ENCODE assay signal across 22 cellular contexts in genomic region chr18:46720521-46720920, GRCh38. TPM values are rescaled to one million over a fixed set of nuclear protein-coding genes. Genes with fewer than 3 reads are reported as not detected.
DNase-seq lines count a peak whose midpoint lies in the region; ATAC-seq, FAIRE-seq and TF ChIP-seq lines count a peak whose summit lies in the region.
"Had no signal": no experiment of that assay in that cellular context is flagged by ENCODE, and none has a peak within 500 bp of the region (broad histone marks: within the 10 kb centered on the region; RNA-seq: fewer than 3 reads in every experiment).

No MANE protein-coding gene starts in this region.

- H3K9me1 ChIP-seq in endothelial cell of umbilical vein (replicated peaks; ENCODE audit: control insufficient read depth, extremely low read depth, insufficient read depth, low read length): no peaks in the 10 kb centered on the region

- dilution Hi-C loops in endothelial cell of umbilical vein (cut with MboI; ENCODE audit: extremely low pct_ligation_motif_present, low sequenced_read_pairs): no loop called here

- H3K9me3 ChIP-seq in A673 (ENCODE audit: low read depth, low read length, poor library complexity, severe bottlenecking): no peaks in the 10 kb centered on the region
- H3K9me3 ChIP-seq in endothelial cell of umbilical vein (replicated peaks; ENCODE audit: control insufficient read depth, insufficient read depth, low read length): no peaks in the 10 kb centered on the region
- H3K9me3 ChIP-seq in parathyroid adenoma (ENCODE audit: control insufficient read depth, low read length): no peaks in the 10 kb centered on the region
- H3K9me3 ChIP-seq in HepG2 (ENCODE audit: low read length): no peaks in the 10 kb centered on the region
- H3K9me3 ChIP-seq: A549, Caco-2 had no signal

- no peak for TF ChIP-seq RAD21 in HepG2 (CRISPR knock-in tag; IDR thresholded peaks at IDR 0.05)

- POLR2A ChIA-PET in A673 (lab: Charles Lee; ENCODE audit: low non-redundant PET) (no interaction called here), endothelial cell of umbilical vein (lab: Charles Lee) (no interaction called here), HepG2 (lab: Yijun Ruan, JAX) (no interaction called here)
- POLR2A ChIA-PET in activated CD8-positive, alpha-beta T cell treated with anti-CD3 and anti-CD28 coated beads, Interleukin-2, amount 10 ng/mL, durations not matched to agents 7 days and 5 days (lab: Charles Lee): no interaction called here

- H3K4me3 Mint-ChIP-seq in osteocyte (ENCODE audit: unreplicated experiment): no peak overlapping the region
- no peak overlapping the region for H3K4me3 Mint-ChIP-seq in activated CD8-positive, alpha-beta T cell treated with anti-CD3 and anti-CD28 coated beads, Interleukin-2, amount 10 ng/mL, durations not matched to agents 7 days and 5 days
- H3K4me3 Mint-ChIP-seq: CD4-positive, alpha-beta T cell had no signal

- BruUV-seq in A673 (replicated peaks; lab: Mats Ljungman, UMichigan) (no TSS peak), endothelial cell of umbilical vein (replicated peaks; lab: Mats Ljungman, UMichigan) (no TSS peak), HepG2 (replicated peaks; lab: Mats Ljungman, UMichigan) (no TSS peak)

- CTCF ChIA-PET in A673 (lab: Charles Lee): interaction anchor here (0.5 kb wide), 1 partner anchor 48 kb away, joined by 5 read pairs; no protein-coding TSS in a partner anchor
- CTCF ChIA-PET in endothelial cell of umbilical vein (lab: Charles Lee): no interaction called here
- CTCF ChIA-PET in HepG2 (lab: Yijun Ruan, JAX; ENCODE audit: low intra/inter-chr PET ratio, low total read pairs): no interaction called here
- CTCF ChIA-PET in activated CD8-positive, alpha-beta T cell treated with anti-CD3 and anti-CD28 coated beads, Interleukin-2, amount 10 ng/mL, durations not matched to agents 7 days and 5 days (lab: Charles Lee): no interaction called here

- no peak for TF ChIP-seq POLR2A in endothelial cell of umbilical vein (IDR thresholded peaks at IDR 0.05; ENCODE audit: low read depth, low read length)
- TF ChIP-seq POLR2A in HepG2 (IDR thresholded peaks at IDR 0.05; ENCODE audit: insufficient read depth in 1 of 2, low read depth in 2 of 2, low read length in 2 of 2): no peak

- H3K9me3 Mint-ChIP-seq in osteocyte (ENCODE audit: unreplicated experiment): no peaks in the 10 kb centered on the region
- no peaks in the 10 kb centered on the region for H3K9me3 Mint-ChIP-seq in activated CD8-positive, alpha-beta T cell treated with anti-CD3 and anti-CD28 coated beads, Interleukin-2, amount 10 ng/mL, durations not matched to agents 7 days and 5 days (ENCODE audit: insufficient read depth)
- H3K9me3 Mint-ChIP-seq: CD4-positive, alpha-beta T cell had no signal

- H3K36me3 Mint-ChIP-seq in osteocyte (ENCODE audit: unreplicated experiment): no peaks in the 10 kb centered on the region
- no peaks in the 10 kb centered on the region for H3K36me3 Mint-ChIP-seq in activated CD8-positive, alpha-beta T cell treated with anti-CD3 and anti-CD28 coated beads, Interleukin-2, amount 10 ng/mL, durations not matched to agents 7 days and 5 days (ENCODE audit: low read depth)

- H3K4me2 ChIP-seq in endothelial cell of umbilical vein (ENCODE audit: insufficient read depth, low read length) (no peak overlapping the region), parathyroid adenoma (ENCODE audit: low read length) (peak overlapping the region; percentile 2), HepG2 (ENCODE audit: low read depth, low read length) (no peak overlapping the region)
- H3K4me2 ChIP-seq: A549 had no signal

- H3K27ac Mint-ChIP-seq in osteocyte (ENCODE audit: unreplicated experiment): no peak overlapping the region
- H3K27ac Mint-ChIP-seq in activated CD8-positive, alpha-beta T cell treated with anti-CD3 and anti-CD28 coated beads, Interleukin-2, amount 10 ng/mL, durations not matched to agents 7 days and 5 days: no peak overlapping the region
- H3K27ac Mint-ChIP-seq: CD4-positive, alpha-beta T cell had no signal

- H2AFZ ChIP-seq in endothelial cell of umbilical vein (ENCODE audit: low read depth, low read length): no peak overlapping the region
- no peak overlapping the region for H2AFZ ChIP-seq in parathyroid adenoma
- no peak overlapping the region for H2AFZ ChIP-seq in HepG2 (ENCODE audit: low read length)

- no peaks in the 10 kb centered on the region for H3K79me2 ChIP-seq in endothelial cell of umbilical vein (ENCODE audit: control insufficient read depth, insufficient read depth, low read length)
- H3K79me2 ChIP-seq in parathyroid adenoma: peaks cover 52% of the 10 kb centered on the region
- H3K79me2 ChIP-seq in HepG2 (ENCODE audit: insufficient read depth, low read length): no peaks in the 10 kb centered on the region

- in situ Hi-C loops in HepG2 (cut with HindIII; ENCODE audit: extremely low pct_ligation_motif_present, low pct_unique_long_range_greater_than_20kb): no loop called here

- intact Hi-C loops in A673 (cut with micrococcal nuclease; ENCODE audit: unreplicated experiment) (loop anchor here (5.0 kb wide), 1 partner anchor 113 kb away; no protein-coding TSS in a partner anchor), endothelial cell of umbilical vein (cut with micrococcal nuclease) (no loop called here), HepG2 (cut with micrococcal nuclease; ENCODE audit: unreplicated experiment) (no loop called here)

- no peak for ATAC-seq in HepG2
- no peak for ATAC-seq in activated CD8-positive, alpha-beta T cell treated with anti-CD3 and anti-CD28 coated beads, Interleukin-2, amount 10 ng/mL, durations not matched to agents 7 days and 5 days
- ATAC-seq: A549, HCT116 had no signal

- no peaks in the 10 kb centered on the region for H4K20me1 ChIP-seq in endothelial cell of umbilical vein (replicated peaks; ENCODE audit: control insufficient read depth, extremely low read depth, insufficient read depth, low read length)
- H4K20me1 ChIP-seq in HepG2 (ENCODE audit: insufficient read depth, low read length): no peaks in the 10 kb centered on the region

- 11% methylated on average over 3 of the region's 3 CpGs for WGBS in HepG2 (ENCODE audit: low lambda C conversion rate)

- no peak for TF ChIP-seq CTCF in A673 (conservative IDR thresholded peaks at IDR 0.05; ENCODE audit: low read depth, low read length)
- no peak for TF ChIP-seq CTCF in endothelial cell of umbilical vein (IDR thresholded peaks at IDR 0.05; ENCODE audit: extremely low read depth in 1 of 2, insufficient read depth in 1 of 2, low read depth in 1 of 2, low read length in 2 of 2)
- no peak for TF ChIP-seq CTCF in parathyroid adenoma (IDR thresholded peaks at IDR 0.05)
- TF ChIP-seq CTCF in HepG2 (CRISPR knock-in tag; IDR thresholded peaks at IDR 0.05): no peak
- no peak for TF ChIP-seq CTCF in osteocyte (IDR thresholded peaks at IDR 0.05)

- H3K27me3 ChIP-seq in A673 (replicated peaks; ENCODE audit: insufficient read depth, low read depth, low read length, poor library complexity) (no peaks in the 10 kb centered on the region), endothelial cell of umbilical vein (ENCODE audit: control insufficient read depth in 2 of 2, insufficient read depth in 2 of 2, low read length in 2 of 2) (peaks cover 0 to 3% of the 10 kb centered on the region in 2 experiments), parathyroid adenoma (ENCODE audit: control insufficient read depth, insufficient read depth, low read length) (no peaks in the 10 kb centered on the region), HepG2 (ENCODE audit: control insufficient read depth in 1 of 2, insufficient read depth in 2 of 2, low read length in 2 of 2) (peaks cover 1 to 36% of the 10 kb centered on the region in 2 experiments; a peak in 3 of 5 replicates)

- no peak overlapping the region for H3K9ac ChIP-seq in endothelial cell of umbilical vein (replicated peaks; ENCODE audit: extremely low read depth, insufficient read depth, low read length)
- H3K9ac ChIP-seq in parathyroid adenoma: no peak overlapping the region
- H3K9ac ChIP-seq in HepG2 (ENCODE audit: insufficient read depth, low read depth, low read length): no peak overlapping the region

- H3K4me3 ChIP-seq in A673 (ENCODE audit: low read depth, low read length, poor library complexity, severe bottlenecking) (no peak overlapping the region), endothelial cell of umbilical vein (replicated peaks in 1 of 3; ENCODE audit: insufficient read depth in 1 of 3, low read depth in 1 of 3, low read length in 3 of 3) (no peak overlapping the region), parathyroid adenoma (ENCODE audit: low read depth, low read length) (no peak overlapping the region), HepG2 (replicated peaks in 1 of 3; ENCODE audit: insufficient read depth in 1 of 3, low read depth in 2 of 3, low read length in 3 of 3) (no peak overlapping the region)
- H3K4me3 ChIP-seq: A549 had no signal

- H3K4me1 Mint-ChIP-seq in osteocyte (ENCODE audit: unreplicated experiment): no peaks in the 10 kb centered on the region
- H3K4me1 Mint-ChIP-seq in activated CD8-positive, alpha-beta T cell treated with anti-CD3 and anti-CD28 coated beads, Interleukin-2, amount 10 ng/mL, durations not matched to agents 7 days and 5 days (ENCODE audit: low read depth): no peaks in the 10 kb centered on the region

- FAIRE-seq in endothelial cell of umbilical vein (lab: Jason Lieb, UNC) (peak; percentile 24), HepG2 (lab: Jason Lieb, UNC) (no peak)
- FAIRE-seq: A549, D721Med, G401.6, GM12892, GM18507 had no signal

- H3K4me1 ChIP-seq in A673 (ENCODE audit: insufficient read depth, low read length, poor library complexity, severe bottlenecking) (peaks cover 53% of the 10 kb centered on the region), endothelial cell of umbilical vein (ENCODE audit: control insufficient read depth, extremely low read depth, insufficient read depth, low read length) (peaks cover 18% of the 10 kb centered on the region), parathyroid adenoma (peaks cover 44% of the 10 kb centered on the region), HepG2 (ENCODE audit: insufficient read depth, low read length) (no peaks in the 10 kb centered on the region)
- H3K4me1 ChIP-seq: Caco-2 had no signal

- H3K36me3 ChIP-seq in A673 (ENCODE audit: insufficient read depth, low read length, poor library complexity, severe bottlenecking): no peaks in the 10 kb centered on the region
- no peaks in the 10 kb centered on the region for H3K36me3 ChIP-seq in endothelial cell of umbilical vein (ENCODE audit: control insufficient read depth in 2 of 2, extremely low read depth in 1 of 2, insufficient read depth in 2 of 2, low read length in 2 of 2)
- no peaks in the 10 kb centered on the region for H3K36me3 ChIP-seq in parathyroid adenoma (ENCODE audit: control insufficient read depth, insufficient read depth, low read length)
- no peaks in the 10 kb centered on the region for H3K36me3 ChIP-seq in HepG2 (replicated peaks in 1 of 2; ENCODE audit: control insufficient read depth in 1 of 2, insufficient read depth in 2 of 2, low read length in 2 of 2)

- H3K27ac ChIP-seq in A673 (ENCODE audit: low read depth, low read length, poor library complexity, severe bottlenecking): peak overlapping the region; percentile 82
- no peak overlapping the region for H3K27ac ChIP-seq in endothelial cell of umbilical vein (ENCODE audit: insufficient read depth, low read depth, low read length)
- H3K27ac ChIP-seq in parathyroid adenoma: peak overlapping the region; percentile 3
- no peak overlapping the region for H3K27ac ChIP-seq in HepG2 (ENCODE audit: extremely low read length, insufficient read depth, low read length)
- H3K27ac ChIP-seq: 22Rv1, A549, C4-2B had no signal

- peaks cover 2% of the 10 kb centered on the region for H3K27me3 Mint-ChIP-seq in osteocyte (ENCODE audit: unreplicated experiment)
- peaks cover 4% of the 10 kb centered on the region for H3K27me3 Mint-ChIP-seq in activated CD8-positive, alpha-beta T cell treated with anti-CD3 and anti-CD28 coated beads, Interleukin-2, amount 10 ng/mL, durations not matched to agents 7 days and 5 days (ENCODE audit: low read depth)

- DNase-seq in A673 (ENCODE audit: low spot score): no peak
- DNase-seq in GM03348 (ENCODE audit: low spot score): peak; percentile 53
- no peak for DNase-seq in endothelial cell of umbilical vein (ENCODE audit: low read depth, low spot score)
- DNase-seq in HepG2 (ENCODE audit: low spot score): no peak
- no peak for DNase-seq in osteocyte (ENCODE audit: extremely low spot score, unreplicated experiment)
- DNase-seq in activated CD8-positive, alpha-beta T cell treated with anti-CD3 and anti-CD28 coated beads, Interleukin-2, amount 10 ng/mL, durations not matched to agents 7 days and 5 days: no peak
- DNase-seq: AML-193; Caco-2; CD4-positive, alpha-beta T cell; GOT3; H7 had no signal

- TF ChIP-seq EP300 in HepG2 (IDR thresholded peaks at IDR 0.05; ENCODE audit: low read depth in 2 of 2, low read length in 2 of 2) (no peak), HepG2 (CRISPR knock-in tag; IDR thresholded peaks at IDR 0.05; ENCODE audit: borderline replicate concordance) (no peak)

RNA-seq across cellular contexts. Expression of gene ST8SIA5, which starts 36.3 kb away (rescaled TPM):
- total RNA-seq in A673 (2021) (17.9 and 24.8 TPM in 2 replicates), endothelial cell of umbilical vein (0.32 and 0.62 TPM in 2 replicates), HepG2 (2016; rRNA removed; fragmentation: Illumina TruSeq; extraction: Trizol) (0.07 and 0.08 TPM in 2 replicates), osteocyte (0.30 and 0.76 TPM in 2 replicates)
- polyA plus RNA-seq in endothelial cell of umbilical vein (0.10 and 0.25 TPM in 2 replicates), HepG2 (2011; rRNA removed) (0.20 and 0.76 TPM in 2 replicates)
- 0.03 and 0.05 TPM in 2 replicates for polyA plus RNA-seq in endothelial cell of umbilical vein (2011; cell fraction: cytosol; rRNA removed)
- polyA plus RNA-seq in endothelial cell of umbilical vein (2011; cell fraction: nucleus; rRNA removed): 0.37 and 0.46 TPM in 2 replicates
- polyA plus RNA-seq in endothelial cell of umbilical vein (2012): not detected in 2 replicates
- 0.53 TPM in 1 of 2 replicates, not detected in the other for polyA minus RNA-seq in endothelial cell of umbilical vein
- not detected for polyA minus RNA-seq in endothelial cell of umbilical vein (2011; cell fraction: cytosol; rRNA and poly(A)+ RNA removed)
- 0.14 TPM in 1 of 2 replicates, not detected in the other for polyA minus RNA-seq in endothelial cell of umbilical vein (2011; cell fraction: nucleus; rRNA and poly(A)+ RNA removed)
- total RNA-seq in HepG2 (2016; cell fraction: cytosol; rRNA removed; fragmentation: Illumina TruSeq; extraction: Trizol; ENCODE audit: low read depth): not detected in 2 replicates
- total RNA-seq in HepG2 (2016; cell fraction: insoluble cytoplasmic fraction; rRNA removed; fragmentation: Illumina TruSeq; extraction: Trizol): 0.06 TPM in 1 of 2 replicates, not detected in the other
- total RNA-seq in HepG2 (2016; cell fraction: membrane; rRNA removed; fragmentation: Illumina TruSeq; extraction: Trizol): 0.25 TPM in 1 of 2 replicates, not detected in the other
- not detected in 2 replicates for total RNA-seq in HepG2 (2016; cell fraction: nucleus; rRNA removed; fragmentation: Illumina TruSeq; extraction: Trizol)
- 0.04 and 0.08 TPM in 2 replicates for polyA plus RNA-seq in HepG2 (2011; cell fraction: cytosol; rRNA removed)
- 1.1 and 1.6 TPM in 2 replicates for polyA plus RNA-seq in HepG2 (2011; cell fraction: nucleus; rRNA removed)
- polyA plus RNA-seq in HepG2 (2012): 0.20 and 0.31 TPM in 2 replicates
- polyA plus RNA-seq in HepG2 (2016; cell fraction: cytosol; fragmentation: Illumina TruSeq; extraction: Trizol; ENCODE audit: low read depth): not detected in 2 replicates
- polyA plus RNA-seq in HepG2 (2016; cell fraction: insoluble cytoplasmic fraction; fragmentation: Illumina TruSeq; extraction: Trizol; ENCODE audit: low read depth): not detected in 2 replicates
- polyA plus RNA-seq in HepG2 (2016; cell fraction: membrane; fragmentation: Illumina TruSeq; extraction: Trizol; ENCODE audit: low read depth): 0.10 and 0.38 TPM in 2 replicates
- 0.12 and 2.0 TPM in 2 replicates for polyA plus RNA-seq in HepG2 (2016; cell fraction: nucleus; fragmentation: Illumina TruSeq; extraction: Trizol; ENCODE audit: insufficient read depth, low read depth)
- 0.16 TPM in 2 replicates for polyA minus RNA-seq in HepG2 (2011; rRNA and poly(A)+ RNA removed; ENCODE audit: low replicate concordance)
- not detected in 2 replicates for polyA minus RNA-seq in HepG2 (2011; cell fraction: cytosol; rRNA and poly(A)+ RNA removed)
- 0.50 and 0.64 TPM in 2 replicates for polyA minus RNA-seq in HepG2 (2011; cell fraction: nucleus; rRNA and poly(A)+ RNA removed)
- total RNA-seq in activated CD8-positive, alpha-beta T cell treated with anti-CD3 and anti-CD28 coated beads, Interleukin-2, amount 10 ng/mL, durations not matched to agents 7 days and 5 days: not detected
- total RNA-seq: Caco-2 had no signal
- polyA plus RNA-seq: A549, AG04450, BJ had no signal

Comparison
In these comparisons a context has a peak if more than half of its experiments do, and no peak if none do; other contexts are left out.
1. H3K27ac ChIP-seq: peak in A673 (single experiment) and parathyroid adenoma (single experiment); none in endothelial cell of umbilical vein (single experiment) and HepG2 (single experiment).
2. RNA of gene ST8SIA5, which starts 36.3 kb away (total RNA-seq): 17.9 to 24.8 TPM in A673; 0.32 to 0.62 TPM in endothelial cell of umbilical vein, 0.30 to 0.76 TPM in osteocyte, 0.06 to 0.25 TPM in HepG2 and not detected in activated CD8-positive, alpha-beta T cell treated with anti-CD3 and anti-CD28 coated beads, Interleukin-2, amount 10 ng/mL, durations not matched to agents 7 days and 5 days; every median in the first group is over 10 times any median in the second.